Comparison of ENCODE assay signal across 12 cellular contexts in the genomic region with DNA sequence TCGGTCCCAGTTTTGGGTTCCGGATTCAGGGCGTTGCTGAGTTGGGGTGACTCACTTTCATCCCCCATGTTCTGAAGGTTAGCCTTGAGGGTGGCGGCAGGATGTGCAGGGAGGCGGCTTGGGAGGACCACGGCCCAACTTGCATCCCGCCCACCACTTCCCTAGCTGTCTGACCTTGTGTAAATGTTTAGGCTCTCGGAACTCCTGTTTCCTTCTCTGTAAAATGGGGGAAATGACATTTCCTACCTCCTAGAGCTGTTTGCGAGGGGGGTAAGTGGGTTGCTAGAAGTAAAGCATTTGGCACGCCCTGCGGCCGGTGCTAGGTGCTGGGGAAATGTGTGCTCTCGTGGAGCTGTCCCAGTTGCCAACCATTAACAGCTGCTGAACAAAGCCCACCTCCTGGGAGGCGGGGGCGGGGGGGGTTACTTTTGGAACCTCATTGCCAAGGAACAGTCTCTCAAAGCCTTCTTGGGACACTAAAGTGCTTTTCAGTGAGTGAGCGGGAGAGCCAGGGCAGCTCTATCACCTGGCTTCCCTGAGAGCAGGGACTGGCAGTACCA. TPM values are rescaled to one million over a fixed set of nuclear protein-coding genes. Genes with fewer than 3 reads are reported as not detected.
DNase-seq lines count a peak whose midpoint lies in the region; ATAC-seq, FAIRE-seq and TF ChIP-seq lines count a peak whose summit lies in the region.
"Had no signal": no experiment of that assay in that cellular context is flagged by ENCODE, and none has a peak within 500 bp of the region (broad histone marks: within the 10 kb centered on the region; RNA-seq: fewer than 3 reads in every experiment).

No MANE protein-coding gene starts in this region.

- no peaks in the 10 kb centered on the region for H3K9me3 Mint-ChIP-seq in H9
- no peaks in the 10 kb centered on the region for H3K9me3 Mint-ChIP-seq in astrocyte (ENCODE audit: unreplicated experiment)
- H3K9me3 Mint-ChIP-seq: natural killer cell had no signal

- peaks cover 3% of the 10 kb centered on the region for H3K79me1 ChIP-seq in H9 (ENCODE audit: insufficient read depth, low read depth, low read length, poor library complexity, severe bottlenecking)

- H2AFZ ChIP-seq in H9 (ENCODE audit: low read length) (no peak overlapping the region), astrocyte (ENCODE audit: low read depth, low read length) (no peak overlapping the region)

- H4K20me1 ChIP-seq in H9 (ENCODE audit: control insufficient read depth, insufficient read depth, insufficient read length) = no peaks in the 10 kb centered on the region
- peaks cover 33% of the 10 kb centered on the region for H4K20me1 ChIP-seq in astrocyte (ENCODE audit: insufficient read depth, low read length)

- H3K36me3 Mint-ChIP-seq in H9 (ENCODE audit: insufficient read depth in 1 of 3, low read depth in 3 of 3) = peaks cover 19 to 37% (median 37%) of the 10 kb centered on the region in 3 experiments; a peak in 6 of 7 replicates
- H3K36me3 Mint-ChIP-seq in astrocyte (ENCODE audit: low read depth, unreplicated experiment) = peaks cover 14% of the 10 kb centered on the region
- H3K36me3 Mint-ChIP-seq: natural killer cell had no signal

- H4K5ac ChIP-seq in H9 (ENCODE audit: insufficient read length, low read depth, low read length) = no peak overlapping the region

- TF ChIP-seq CTCF in H9 (conservative IDR thresholded peaks at IDR 0.05) = no peak
- no peak for TF ChIP-seq CTCF in astrocyte (IDR thresholded peaks at IDR 0.05; ENCODE audit: insufficient read depth, low read depth, low read length)

- H3K27me3 Mint-ChIP-seq in H9 (ENCODE audit: low read depth) (no peaks in the 10 kb centered on the region), astrocyte (ENCODE audit: low read depth, unreplicated experiment) (no peaks in the 10 kb centered on the region)

- no peak for FAIRE-seq in astrocyte (lab: Jason Lieb, UNC)
- FAIRE-seq: GM12878 had no signal

- DNase-seq in H9 (no peak), astrocyte (ENCODE audit: low read depth) (no peak), NCI-H1436 (lab: John Stamatoyannopoulos, UW) (no peak)
- no peak for DNase-seq in activated CD4-positive, alpha-beta T cell treated with anti-CD3 and anti-CD28 coated beads, Interleukin-2, amount 50 U/mL, for 48 hours
- DNase-seq in activated T-cell treated with anti-CD3 and anti-CD28 coated beads, Interleukin-2, amount 50 U/mL, for 1 hour = no peak
- DNase-seq: activated T-cell treated with anti-CD3 and anti-CD28 coated beads, Interleukin-2, amount 50 U/mL, for 48 hours; natural killer cell; NK-92 treated with Interleukin-12 subunit alpha and Interleukin-12 subunit beta, amount 100 ng/mL, for 24 hours had no signal

- no peak overlapping the region for H3K4ac ChIP-seq in H9 (ENCODE audit: low read depth, low read length)

- no peak overlapping the region for H4K8ac ChIP-seq in H9 (replicated peaks; ENCODE audit: insufficient read length, low read depth, low read length)

- H3K9ac ChIP-seq in H9 (ENCODE audit: extremely low read depth, insufficient read length, low read length) (no peak overlapping the region), astrocyte (ENCODE audit: low read length) (peak overlapping the region; percentile 94), iPS-15b (ENCODE audit: low read depth, low read length) (no peak overlapping the region), skeletal muscle satellite cell (ENCODE audit: low read depth, low read length) (peak overlapping the region; percentile 90)

- ATAC-seq in HG03354 (IDR thresholded peaks at IDR 0.05; ENCODE audit: poor library complexity, severe bottlenecking, unreplicated experiment) = no peak
- ATAC-seq: GM12878, natural killer cell had no signal

- H3K4me3 ChIP-seq in astrocyte (ENCODE audit: insufficient read depth, low read depth, low read length) (peak overlapping the region; percentile 66), iPS-15b (ENCODE audit: low read depth, low read length) (peak overlapping the region; percentile 77), skeletal muscle satellite cell (ENCODE audit: low read length) (peak overlapping the region; percentile 75)
- H3K4me3 ChIP-seq: GM12878 had no signal

- no peak overlapping the region for H2BK5ac ChIP-seq in H9 (ENCODE audit: insufficient read length, low read length)

- H3K23me2 ChIP-seq in H9 (ENCODE audit: insufficient read length, low read depth, low read length, poor library complexity, severe bottlenecking) = peaks cover 10% of the 10 kb centered on the region

- peaks cover 5% of the 10 kb centered on the region; the same call in 1 of the 2 replicates for H3K4me1 ChIP-seq in H9 (ENCODE audit: insufficient read depth, low read length)
- H3K4me1 ChIP-seq in astrocyte (ENCODE audit: insufficient read depth, low read length) = peaks cover 46% of the 10 kb centered on the region
- peaks cover 15% of the 10 kb centered on the region for H3K4me1 ChIP-seq in iPS-15b (ENCODE audit: control insufficient read depth, insufficient read depth, low read length)
- H3K4me1 ChIP-seq in skeletal muscle satellite cell (ENCODE audit: control insufficient read depth, insufficient read depth, low read length) = peaks cover 70% of the 10 kb centered on the region

- no peak overlapping the region for H3K56ac ChIP-seq in H9 (ENCODE audit: insufficient read length, low read depth, low read length)

- no peak overlapping the region for H2AK5ac ChIP-seq in H9 (ENCODE audit: insufficient read length, low read length)

- H2BK12ac ChIP-seq in H9 (ENCODE audit: insufficient read length, low read depth, low read length) = no peak overlapping the region

- H2BK120ac ChIP-seq in H9 (ENCODE audit: low read depth, low read length, poor library complexity, severe bottlenecking) = no peak overlapping the region

- H3K4me2 ChIP-seq in H9 (ENCODE audit: insufficient read depth, insufficient read length, low read length) (no peak overlapping the region), astrocyte (ENCODE audit: low read length) (peak overlapping the region; percentile 92), skeletal muscle satellite cell (ENCODE audit: low read length) (peak overlapping the region; percentile 96)

- no peak overlapping the region for H3K27ac ChIP-seq in H9 (ENCODE audit: insufficient read length, low read depth, low read length)
- H3K27ac ChIP-seq in astrocyte (ENCODE audit: low read depth, low read length) = peak overlapping the region; percentile 99

- H3K14ac ChIP-seq in H9 (ENCODE audit: insufficient read depth, low read length) = no peak overlapping the region

- H2BK20ac ChIP-seq in H9 (ENCODE audit: low read depth, low read length, poor library complexity, severe bottlenecking) = no peak overlapping the region

- H3K27me3 ChIP-seq in H9 (ENCODE audit: insufficient read depth, low read length) (no peaks in the 10 kb centered on the region), astrocyte (ENCODE audit: insufficient read depth, low read length) (no peaks in the 10 kb centered on the region), iPS-15b (ENCODE audit: control insufficient read depth, insufficient read depth, low read length) (no peaks in the 10 kb centered on the region), skeletal muscle satellite cell (ENCODE audit: control insufficient read depth, insufficient read depth, low read length) (no peaks in the 10 kb centered on the region)

- no peak overlapping the region for H3T11ph ChIP-seq in H9 (ENCODE audit: low read length)

- WGBS in H9 (ENCODE audit: extremely low coverage, insufficient read length, low lambda C conversion rate) = no CpG with 5 or more reads among the region's 16 CpGs

- peaks cover 51 to 58% of the 10 kb centered on the region in 2 experiments for H3K4me1 Mint-ChIP-seq in H9
- peaks cover 34% of the 10 kb centered on the region for H3K4me1 Mint-ChIP-seq in astrocyte (ENCODE audit: low read depth, unreplicated experiment)

- no peak overlapping the region for H3K23ac ChIP-seq in H9 (ENCODE audit: insufficient read length, low read depth, low read length)

- H4K91ac ChIP-seq in H9 (ENCODE audit: insufficient read length, low read depth, low read length) = no peak overlapping the region

- H2BK15ac ChIP-seq in H9 (ENCODE audit: low read depth, low read length) = no peak overlapping the region

- H3K4me3 Mint-ChIP-seq in H9 (peak overlapping the region; percentile 84 to 89; a peak in 3 of 5 replicates), astrocyte (ENCODE audit: unreplicated experiment) (peak overlapping the region; percentile 90)
- H3K4me3 Mint-ChIP-seq: natural killer cell had no signal

- H3K36me3 ChIP-seq in astrocyte (ENCODE audit: insufficient read depth, low read length) (peaks cover 7% of the 10 kb centered on the region), iPS-15b (ENCODE audit: control insufficient read depth, insufficient read depth, low read length) (peaks cover 35% of the 10 kb centered on the region), skeletal muscle satellite cell (ENCODE audit: insufficient read depth, low read length) (peaks cover 38% of the 10 kb centered on the region)

- no peak overlapping the region for H3K18ac ChIP-seq in H9 (ENCODE audit: insufficient read length, low read depth, low read length)

- H3K79me2 ChIP-seq in H9 (ENCODE audit: insufficient read depth, low read length) = peaks cover 7% of the 10 kb centered on the region; the same call in 1 of the 2 replicates
- H3K79me2 ChIP-seq in astrocyte (ENCODE audit: insufficient read depth, low read length) = peaks cover 68% of the 10 kb centered on the region

- H3K9me3 ChIP-seq in H9 (ENCODE audit: control insufficient read depth, low read depth, low read length) = no peaks in the 10 kb centered on the region
- H3K9me3 ChIP-seq in astrocyte (ENCODE audit: insufficient read depth, low read depth, low read length) = no peaks in the 10 kb centered on the region
- H3K9me3 ChIP-seq in iPS-15b (ENCODE audit: control insufficient read depth, insufficient read depth, low read length) = no peaks in the 10 kb centered on the region
- H3K9me3 ChIP-seq in skeletal muscle satellite cell (replicated peaks; ENCODE audit: low read length) = no peaks in the 10 kb centered on the region

- H3K27ac Mint-ChIP-seq in H9 (peak overlapping the region in 1 of 3 experiments; percentile 96; a peak in 2 of 7 replicates), astrocyte (ENCODE audit: unreplicated experiment) (peak overlapping the region; percentile 100)

RNA-seq across cellular contexts. Expression of gene PTGES2, which starts 27.5 kb away (rescaled TPM):
- total RNA-seq in H9 (2021) (60.4 and 63.9 TPM in 2 replicates), astrocyte (44.1 and 44.4 TPM in 2 replicates)
- total RNA-seq in skeletal muscle satellite cell (2012; rRNA removed) = 85.9 and 97.0 TPM in 2 replicates

RNA-seq across cellular contexts. Expression of gene SLC25A25, which starts 32.0 kb away (rescaled TPM):
- total RNA-seq in H9 (2021) (16.0 and 16.9 TPM in 2 replicates), astrocyte (9.8 and 14.4 TPM in 2 replicates)
- 13.9 and 14.4 TPM in 2 replicates for total RNA-seq in skeletal muscle satellite cell (2012; rRNA removed)

RNA-seq across cellular contexts. Expression of gene NAIF1, which starts 32.9 kb away (rescaled TPM):
- 6.3 TPM in 2 replicates for total RNA-seq in H9 (2021)
- total RNA-seq in astrocyte = 9.6 and 10.2 TPM in 2 replicates
- 5.1 and 9.0 TPM in 2 replicates for total RNA-seq in skeletal muscle satellite cell (2012; rRNA removed)

RNA-seq across cellular contexts. Expression of gene LCN2, which starts 49.2 kb away (rescaled TPM):
- total RNA-seq in H9 (2021) = not detected in 2 replicates
- not detected in 2 replicates for total RNA-seq in astrocyte
- total RNA-seq in skeletal muscle satellite cell (2012; rRNA removed) = not detected in 2 replicates
- total RNA-seq: GM12878 had no signal

Comparison
In these comparisons a context has a peak if more than half of its experiments do, and no peak if none do; other contexts are left out.
1. H3K9ac ChIP-seq: peak in astrocyte (single experiment) and skeletal muscle satellite cell (single experiment); none in H9 (single experiment) and iPS-15b (single experiment).
2. Peak in every context shown above with its lines, with median percentiles within 50 percentile points of each other: H3K4me3 ChIP-seq.